ENCODE assay signal across 1 cellular context in genomic region chr5:146427619-146427997, GRCh38.
TF ChIP-seq lines count a peak whose summit lies in the region.

No MANE protein-coding gene starts in this region.

TF ChIP-seq in GM12878, 131 proteins besides CTCF, POLR2A, EP300 and RAD21 (continued from another document):
- TF ChIP-seq IRF5 (IDR thresholded peaks at IDR 0.05; ENCODE audit: borderline replicate concordance) = no peak
- no peak for TF ChIP-seq RB1 (IDR thresholded peaks at IDR 0.05; ENCODE audit: borderline replicate concordance)
- no peak for TF ChIP-seq MYB (IDR thresholded peaks at IDR 0.05; ENCODE audit: borderline replicate concordance, low read depth, low read length)
- TF ChIP-seq ETV6 (conservative IDR thresholded peaks at IDR 0.05 in 1 of 2, IDR thresholded peaks at IDR 0.05 in 1 of 2; ENCODE audit: borderline replicate concordance in 1 of 2, low read depth in 1 of 2) = no peak
- no peak for TF ChIP-seq PML (IDR thresholded peaks at IDR 0.05; ENCODE audit: low read length)
- no peak for TF ChIP-seq NBN (IDR thresholded peaks at IDR 0.05)
- no peak for TF ChIP-seq CBX3 (IDR thresholded peaks at IDR 0.05; ENCODE audit: borderline replicate concordance, low read depth)
- TF ChIP-seq RUNX3 (IDR thresholded peaks at IDR 0.05; ENCODE audit: low read length) = no peak
- TF ChIP-seq RELB (IDR thresholded peaks at IDR 0.05; ENCODE audit: low read depth) = no peak
- no peak for TF ChIP-seq STAT3 (IDR thresholded peaks at IDR 0.05; ENCODE audit: low read depth, low read length)
- TF ChIP-seq KLF5 (IDR thresholded peaks at IDR 0.05; ENCODE audit: partially characterized antibody) = no peak
- TF ChIP-seq JUND (IDR thresholded peaks at IDR 0.05; ENCODE audit: low read depth, low read length) = no peak
- TF ChIP-seq ZBTB4 (CRISPR knock-in tag; IDR thresholded peaks at IDR 0.05) = no peak
- no peak for TF ChIP-seq GATAD2B (conservative IDR thresholded peaks at IDR 0.05; ENCODE audit: low read depth)
